Comparison of ENCODE assay signal across 8 cellular contexts in genomic region chr21:33490991-33491372, GRCh38. TPM values are rescaled to one million over a fixed set of nuclear protein-coding genes. Genes with fewer than 3 reads are reported as not detected.
DNase-seq lines count a peak whose midpoint lies in the region; ATAC-seq and TF ChIP-seq lines count a peak whose summit lies in the region.

No MANE protein-coding gene starts in this region.

- H3K36me3 ChIP-seq in iPS DF 6.9 (ENCODE audit: control insufficient read depth, insufficient read depth, low read length) (no peaks in the 10 kb centered on the region), spleen (no peaks in the 10 kb centered on the region)

- H3K4me3 Mint-ChIP-seq in stimulated activated naive CD8-positive, alpha-beta T cell treated with anti-CD3 and anti-CD28 coated beads, Interleukin-15, Interleukin-2, amounts not matched to agents 100 ng/mL and 50 ng/mL, for 24 hours = peak overlapping the region; percentile 85
- H3K4me3 Mint-ChIP-seq in activated T-helper 2 cell treated with anti-CD3 and anti-CD28 coated beads, Interferon-gamma antibody, Interleukin-2, Interleukin-4, amounts not matched to agents 10 μg/mL and 5 μg/mL and 100 μg/mL, durations not matched to agents 14 hours and 24 hours and 36 hours (ENCODE audit: low read depth) = peak overlapping the region; percentile 98

- no peaks in the 10 kb centered on the region for H3K9me3 ChIP-seq in iPS DF 6.9 (ENCODE audit: control insufficient read depth, insufficient read depth, low read length)
- no peaks in the 10 kb centered on the region for H3K9me3 ChIP-seq in spleen

- H3K4me3 ChIP-seq in iPS DF 6.9 (ENCODE audit: low read length) (peak overlapping the region; percentile 88; the same call in 1 of the 2 replicates), spleen (peak overlapping the region; percentile 63 to 95 (median 80))

- intact Hi-C loops in activated T-helper 2 cell treated with anti-CD3 and anti-CD28 coated beads, Interferon-gamma antibody, Interleukin-2, Interleukin-4, amounts not matched to agents 10 μg/mL and 5 μg/mL and 100 μg/mL, durations not matched to agents 14 hours and 24 hours and 36 hours (cut with micrococcal nuclease) = loop anchor here (1.0 to 5.0 kb wide), 3 partner anchors 11 to 151 kb away; partner anchors contain the start of genes CRYZL1, GART, ITSN1 and SON
- intact Hi-C loops in spleen (cut with DNase I; ENCODE audit: low total_unique reads) = no loop called here

- no peak for DNase-seq in stimulated activated naive CD8-positive, alpha-beta T cell treated with anti-CD3 and anti-CD28 coated beads, Interleukin-15, Interleukin-2, amounts not matched to agents 100 U/mL and 50 U/mL, for 24 hours
- DNase-seq in activated T-helper 2 cell treated with anti-CD3 and anti-CD28 coated beads, Interferon-gamma antibody, Interleukin-2, Interleukin-4, amounts not matched to agents 10 μg/mL and 5 μg/mL and 100 μg/mL, durations not matched to agents 14 hours and 24 hours and 36 hours (ENCODE audit: low spot score) = no peak
- DNase-seq in iPS DF 6.9 (ENCODE audit: low read depth, low spot score) = no peak
- DNase-seq in spleen = no peak
- DNase-seq in HuH-7.5 (ENCODE audit: low spot score) = no peak

- TF ChIP-seq POLR2A in spleen (IDR thresholded peaks at IDR 0.05) = no peak

- no CpG with 5 or more reads among the region's 12 CpGs for WGBS in iPS DF 6.9 (ENCODE audit: insufficient coverage, insufficient read length)
- WGBS in spleen, 5 donors = 12 to 17% (median 16%) methylated on average over 12 of the region's 12 CpGs

- H3K4me1 ChIP-seq in iPS DF 6.9 (ENCODE audit: control insufficient read depth, insufficient read depth, low read length) (no peaks in the 10 kb centered on the region), spleen (peaks cover 5 to 20% (median 17%) of the 10 kb centered on the region in 6 donors)

- no peaks in the 10 kb centered on the region for H3K36me3 Mint-ChIP-seq in stimulated activated naive CD8-positive, alpha-beta T cell treated with anti-CD3 and anti-CD28 coated beads, Interleukin-15, Interleukin-2, amounts not matched to agents 100 ng/mL and 50 ng/mL, for 24 hours (ENCODE audit: low read depth)
- no peaks in the 10 kb centered on the region for H3K36me3 Mint-ChIP-seq in activated T-helper 2 cell treated with anti-CD3 and anti-CD28 coated beads, Interferon-gamma antibody, Interleukin-2, Interleukin-4, amounts not matched to agents 10 μg/mL and 5 μg/mL and 100 μg/mL, durations not matched to agents 14 hours and 24 hours and 36 hours (ENCODE audit: low read depth)

- H3K27ac Mint-ChIP-seq in stimulated activated naive CD8-positive, alpha-beta T cell treated with anti-CD3 and anti-CD28 coated beads, Interleukin-15, Interleukin-2, amounts not matched to agents 100 ng/mL and 50 ng/mL, for 24 hours = peak overlapping the region; percentile 65
- peak overlapping the region; percentile 70 for H3K27ac Mint-ChIP-seq in activated T-helper 2 cell treated with anti-CD3 and anti-CD28 coated beads, Interferon-gamma antibody, Interleukin-2, Interleukin-4, amounts not matched to agents 10 μg/mL and 5 μg/mL and 100 μg/mL, durations not matched to agents 14 hours and 24 hours and 36 hours

- no peak overlapping the region for H3K27ac ChIP-seq in iPS DF 6.9 (ENCODE audit: low read length)
- H3K27ac ChIP-seq in spleen = peak overlapping the region; percentile 44 to 89 (median 82)

- H3K27me3 ChIP-seq in iPS DF 6.9 (ENCODE audit: control insufficient read depth, insufficient read depth, low read length) (no peaks in the 10 kb centered on the region; the same call in 1 of the 2 replicates), spleen (replicated peaks in 1 of 7) (no peaks in the 10 kb centered on the region)

- peaks cover 13% of the 10 kb centered on the region for H3K4me1 Mint-ChIP-seq in stimulated activated naive CD8-positive, alpha-beta T cell treated with anti-CD3 and anti-CD28 coated beads, Interleukin-15, Interleukin-2, amounts not matched to agents 100 ng/mL and 50 ng/mL, for 24 hours (ENCODE audit: low read depth)
- peaks cover 9% of the 10 kb centered on the region for H3K4me1 Mint-ChIP-seq in activated T-helper 2 cell treated with anti-CD3 and anti-CD28 coated beads, Interferon-gamma antibody, Interleukin-2, Interleukin-4, amounts not matched to agents 10 μg/mL and 5 μg/mL and 100 μg/mL, durations not matched to agents 14 hours and 24 hours and 36 hours (ENCODE audit: low read depth)

- H3K9me3 Mint-ChIP-seq in stimulated activated naive CD8-positive, alpha-beta T cell treated with anti-CD3 and anti-CD28 coated beads, Interleukin-15, Interleukin-2, amounts not matched to agents 100 ng/mL and 50 ng/mL, for 24 hours = no peaks in the 10 kb centered on the region
- H3K9me3 Mint-ChIP-seq in activated T-helper 2 cell treated with anti-CD3 and anti-CD28 coated beads, Interferon-gamma antibody, Interleukin-2, Interleukin-4, amounts not matched to agents 10 μg/mL and 5 μg/mL and 100 μg/mL, durations not matched to agents 14 hours and 24 hours and 36 hours = no peaks in the 10 kb centered on the region

- H3K27me3 Mint-ChIP-seq in stimulated activated naive CD8-positive, alpha-beta T cell treated with anti-CD3 and anti-CD28 coated beads, Interleukin-15, Interleukin-2, amounts not matched to agents 100 ng/mL and 50 ng/mL, for 24 hours = no peaks in the 10 kb centered on the region
- H3K27me3 Mint-ChIP-seq in activated T-helper 2 cell treated with anti-CD3 and anti-CD28 coated beads, Interferon-gamma antibody, Interleukin-2, Interleukin-4, amounts not matched to agents 10 μg/mL and 5 μg/mL and 100 μg/mL, durations not matched to agents 14 hours and 24 hours and 36 hours (ENCODE audit: low read depth) = peaks cover 7% of the 10 kb centered on the region

- ATAC-seq in stimulated activated naive CD8-positive, alpha-beta T cell treated with anti-CD3 and anti-CD28 coated beads, Interleukin-15, Interleukin-2, amounts not matched to agents 100 U/mL and 50 U/mL, for 24 hours = no peak
- ATAC-seq in GM19023 (IDR thresholded peaks at IDR 0.05; ENCODE audit: unreplicated experiment) = no peak
- no peak for ATAC-seq in GM18873 (IDR thresholded peaks at IDR 0.05; ENCODE audit: low FRiP score, unreplicated experiment)

- TF ChIP-seq CTCF in spleen (IDR thresholded peaks at IDR 0.05 in 8 of 11, conservative IDR thresholded peaks at IDR 0.05 in 3 of 11) = no peak

RNA-seq across cellular contexts. Expression of gene DNAJC28, which starts 0.5 kb away (rescaled TPM):
- total RNA-seq in activated T-helper 2 cell treated with anti-CD3 and anti-CD28 coated beads, Interferon-gamma antibody, Interleukin-2, Interleukin-4, amounts not matched to agents 10 μg/mL and 5 μg/mL and 100 μg/mL, durations not matched to agents 14 hours and 24 hours and 36 hours = 0.16 and 0.37 TPM in 2 replicates
- 1 to 10 TPM in 5 of 7 donors, under 1 TPM in 2; 0.42 to 4.6 (median 2.1) TPM for total RNA-seq in spleen
- polyA plus RNA-seq in spleen = 1 to 10 TPM in 1 of 3 donors, under 1 TPM in 2; 0.86 to 1.2 (median 0.87) TPM

RNA-seq across cellular contexts. Expression of gene TMEM50B, which starts 11.2 kb away (rescaled TPM):
- 16.5 and 18.7 TPM in 2 replicates for total RNA-seq in activated T-helper 2 cell treated with anti-CD3 and anti-CD28 coated beads, Interferon-gamma antibody, Interleukin-2, Interleukin-4, amounts not matched to agents 10 μg/mL and 5 μg/mL and 100 μg/mL, durations not matched to agents 14 hours and 24 hours and 36 hours
- total RNA-seq in spleen = 10 to 100 TPM; 31.3 to 78.5 (median 47.2) TPM
- polyA plus RNA-seq in spleen = 10 to 100 TPM; 30.7 to 44.7 (median 40.3) TPM

RNA-seq across cellular contexts. Expression of gene GART, which starts 50.9 kb away (rescaled TPM):
- total RNA-seq in activated T-helper 2 cell treated with anti-CD3 and anti-CD28 coated beads, Interferon-gamma antibody, Interleukin-2, Interleukin-4, amounts not matched to agents 10 μg/mL and 5 μg/mL and 100 μg/mL, durations not matched to agents 14 hours and 24 hours and 36 hours = 197 and 199 TPM in 2 replicates
- 100 to 1,000 TPM in 3 of 7 donors, 10 to 100 TPM in 4; 58.9 to 113 (median 73.9) TPM for total RNA-seq in spleen
- 10 to 100 TPM; 14.3 to 24.8 (median 20.1) TPM for polyA plus RNA-seq in spleen

RNA-seq across cellular contexts. Expression of gene SON, which starts 51.9 kb away (rescaled TPM):
- 345 and 376 TPM in 2 replicates for total RNA-seq in activated T-helper 2 cell treated with anti-CD3 and anti-CD28 coated beads, Interferon-gamma antibody, Interleukin-2, Interleukin-4, amounts not matched to agents 10 μg/mL and 5 μg/mL and 100 μg/mL, durations not matched to agents 14 hours and 24 hours and 36 hours
- 100 to 1,000 TPM; 309 to 427 (median 373) TPM for total RNA-seq in spleen
- polyA plus RNA-seq in spleen = 100 to 1,000 TPM in 2 of 3 donors, 10 to 100 TPM in 1; 89.0 to 210 (median 159) TPM
